Comparison of ENCODE assay signal across 8 cellular contexts in the genomic region with DNA sequence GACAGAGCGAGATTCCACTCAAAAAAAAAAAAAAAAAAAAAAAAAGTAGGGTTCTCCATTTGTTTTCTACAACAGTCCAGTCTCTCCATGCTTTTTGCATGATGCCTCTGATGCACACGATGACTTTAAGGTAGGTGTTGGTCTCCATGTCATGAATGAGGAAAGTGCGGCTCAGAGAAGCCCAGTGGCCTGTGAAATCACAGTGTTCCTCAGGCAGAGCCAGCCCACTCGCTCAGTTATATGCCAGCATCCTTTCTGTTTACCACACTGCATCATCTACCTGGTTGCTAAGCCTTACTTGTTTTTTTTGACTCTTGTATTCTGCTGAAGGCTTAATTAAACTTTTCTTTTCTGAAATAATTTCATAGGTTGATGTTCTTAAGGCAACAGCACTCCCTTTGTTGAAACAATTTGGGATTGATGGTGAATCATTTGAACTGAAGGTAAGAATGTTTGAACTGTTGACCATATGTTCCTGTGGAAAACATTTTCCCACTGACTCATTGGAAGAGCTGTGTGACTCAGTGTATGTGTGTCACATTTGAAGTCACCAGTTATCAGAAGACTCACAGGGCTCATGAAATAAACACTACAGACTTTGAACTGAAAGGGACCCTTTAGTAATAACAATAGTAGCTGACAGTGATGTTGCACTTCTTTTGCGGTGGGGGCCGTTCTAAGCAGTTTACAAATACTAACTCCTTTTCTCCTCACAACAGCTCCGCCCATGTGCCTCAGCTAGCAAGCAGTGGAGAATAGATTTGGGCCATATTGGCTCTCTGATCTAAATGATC. TPM values are rescaled to one million over a fixed set of nuclear protein-coding genes. Genes with fewer than 3 reads are reported as not detected.
DNase-seq lines count a peak whose midpoint lies in the region; ATAC-seq and TF ChIP-seq lines count a peak whose summit lies in the region.

No MANE protein-coding gene starts in this region.

- intact Hi-C loops in HCT116 (cut with micrococcal nuclease) = no loop called here

- DNase-seq in HCT116 (ENCODE audit: low read depth, low spot score) (peak; percentile 94), T1000 (lab: John Stamatoyannopoulos, UW) (peak; percentile 19), fibroblast of lung (ENCODE audit: low read depth in 2 of 2) (peak; percentile 98 to 100)
- peak; percentile 66 for DNase-seq in stimulated activated CD4-positive, alpha-beta T cell treated with anti-CD3 and anti-CD28 coated beads, Interleukin-1b, Interleukin-23, amount 100 ng/mL, for 48 hours
- no peak for DNase-seq in naive thymus-derived CD8-positive, alpha-beta T cell

- TF ChIP-seq RAD21 in HCT116 (IDR thresholded peaks at IDR 0.05; ENCODE audit: low read depth) = no peak; the same call in 1 of the 2 replicates

- H2AFZ ChIP-seq in HCT116 (ENCODE audit: low read depth, low read length, poor library complexity, severe bottlenecking) = no peak overlapping the region
- H2AFZ ChIP-seq in fibroblast of lung (ENCODE audit: low read length) = no peak overlapping the region

- no peaks in the 10 kb centered on the region for H3K9me2 ChIP-seq in HCT116 (ENCODE audit: insufficient read depth)

- H3K4me1 Mint-ChIP-seq in naive thymus-derived CD8-positive, alpha-beta T cell = peaks cover 5 to 17% (median 11%) of the 10 kb centered on the region in 4 donors

- H3K4me1 ChIP-seq in HCT116 (ENCODE audit: control insufficient read depth in 1 of 2, insufficient read depth in 2 of 2, low read length in 2 of 2) (peaks cover 15 to 56% of the 10 kb centered on the region in 2 experiments), fibroblast of lung (ENCODE audit: control insufficient read depth, extremely low read depth, insufficient read depth, low read length) (peaks cover 28% of the 10 kb centered on the region)

- H3K27me3 Mint-ChIP-seq in naive thymus-derived CD8-positive, alpha-beta T cell = no peaks in the 10 kb centered on the region

- H3K4me2 ChIP-seq in HCT116 (ENCODE audit: low read length) (peak overlapping the region; percentile 62), fibroblast of lung (ENCODE audit: extremely low read depth, insufficient read depth, low read length) (peak overlapping the region; percentile 36)

- peak overlapping the region in 1 of 2 experiments; percentile 24; a peak in 1 of 4 replicates for H3K4me3 ChIP-seq in HCT116 (replicated peaks in 1 of 2; ENCODE audit: low read depth in 1 of 2, low read length in 2 of 2)
- H3K4me3 ChIP-seq in fibroblast of lung (replicated peaks in 1 of 4; ENCODE audit: control extremely low read depth in 1 of 4, insufficient read depth in 1 of 4, low read depth in 3 of 4, low read length in 4 of 4) = no peak overlapping the region

- H3K27ac Mint-ChIP-seq in naive thymus-derived CD8-positive, alpha-beta T cell = no peak overlapping the region

- peak overlapping the region; percentile 52 for H3K27ac ChIP-seq in HCT116 (ENCODE audit: low read depth, low read length)
- H3K27ac ChIP-seq in fibroblast of lung (ENCODE audit: insufficient read depth, low read length) = peak overlapping the region; percentile 77

- POLR2A ChIA-PET in HCT116 (lab: Charles Lee) = no interaction called here
- POLR2A ChIA-PET in naive thymus-derived CD8-positive, alpha-beta T cell (lab: Charles Lee) = interaction anchor here (0.6 kb wide), 1 partner anchor 32 kb away, joined by 3 read pairs; no protein-coding TSS in a partner anchor

- no peak for TF ChIP-seq POLR2A in HCT116 (IDR thresholded peaks at IDR 0.05; ENCODE audit: borderline replicate concordance, extremely low read depth, insufficient read depth, insufficient read length)

- H3K9ac ChIP-seq in HCT116 (ENCODE audit: low read length) (peak overlapping the region; percentile 37), fibroblast of lung (ENCODE audit: insufficient read depth, low read length) (no peak overlapping the region)

- H3K36me3 Mint-ChIP-seq in naive thymus-derived CD8-positive, alpha-beta T cell = peaks cover 4 to 60% (median 38%) of the 10 kb centered on the region in 3 donors

- RAD21 ChIA-PET in HCT116 (lab: Charles Lee; ENCODE audit: low non-redundant PET in 1 of 2, low total read pairs in 2 of 2, uncharacterized antibody in 2 of 2, unreplicated experiment in 2 of 2) = no interaction called here

- TF ChIP-seq CTCF in HCT116 (IDR thresholded peaks at IDR 0.05 in 2 of 3, conservative IDR thresholded peaks at IDR 0.05 in 1 of 3; ENCODE audit: borderline replicate concordance in 1 of 3, insufficient read depth in 1 of 3, low read depth in 2 of 3, low read length in 2 of 3) (no peak), fibroblast of lung (conservative IDR thresholded peaks at IDR 0.05 in 1 of 2, IDR thresholded peaks at IDR 0.05 in 1 of 2; ENCODE audit: low read depth in 1 of 2, low read length in 2 of 2) (no peak)

- CTCF ChIA-PET in HCT116 (lab: Charles Lee) = no interaction called here

- H3K79me2 ChIP-seq in HCT116 (ENCODE audit: insufficient read depth, low read length) (peaks cover 82% of the 10 kb centered on the region), fibroblast of lung (ENCODE audit: control insufficient read depth, insufficient read depth, low read length) (no peaks in the 10 kb centered on the region)

- H4K20me1 ChIP-seq in HCT116 (ENCODE audit: insufficient read depth) (peaks cover 3% of the 10 kb centered on the region; the same call in 1 of the 2 replicates), fibroblast of lung (ENCODE audit: control insufficient read depth, extremely low read depth, insufficient read depth, low read length) (no peaks in the 10 kb centered on the region)

- no TSS peak for BruUV-seq in HCT116 (replicated peaks; lab: Mats Ljungman, UMichigan)

- H3K9me3 Mint-ChIP-seq in naive thymus-derived CD8-positive, alpha-beta T cell = no peaks in the 10 kb centered on the region

- no peaks in the 10 kb centered on the region for H3K27me3 ChIP-seq in HCT116 (ENCODE audit: insufficient read depth, low read length)
- H3K27me3 ChIP-seq in fibroblast of lung (ENCODE audit: control insufficient read depth, insufficient read depth, low read length) = no peaks in the 10 kb centered on the region

- no peak overlapping the region for H3K4me3 Mint-ChIP-seq in naive thymus-derived CD8-positive, alpha-beta T cell

- peaks cover 0 to 5% of the 10 kb centered on the region in 2 experiments; a peak in 1 of 4 replicates for H3K36me3 ChIP-seq in HCT116 (ENCODE audit: control insufficient read depth in 1 of 2, insufficient read depth in 2 of 2, low read length in 2 of 2)
- no peaks in the 10 kb centered on the region for H3K36me3 ChIP-seq in fibroblast of lung (ENCODE audit: control insufficient read depth, insufficient read depth, low read length)

- H3K9me3 ChIP-seq in HCT116 (ENCODE audit: control insufficient read depth in 1 of 2, insufficient read depth in 1 of 2, low read depth in 1 of 2, low read length in 2 of 2) (no peaks in the 10 kb centered on the region), fibroblast of lung (ENCODE audit: control insufficient read depth, insufficient read depth, low read depth, low read length) (no peaks in the 10 kb centered on the region)

- ATAC-seq in HCT116 (peak; percentile 89), HG03469 (IDR thresholded peaks at IDR 0.05; ENCODE audit: unreplicated experiment) (no peak), HG03097 (IDR thresholded peaks at IDR 0.05; ENCODE audit: low FRiP score, unreplicated experiment) (no peak), GM18909 (IDR thresholded peaks at IDR 0.05; ENCODE audit: poor library complexity, unreplicated experiment) (no peak)
- ATAC-seq in naive thymus-derived CD8-positive, alpha-beta T cell = no peak

TF ChIP-seq in HCT116, 20 proteins besides CTCF, POLR2A, EP300 and RAD21 (continues in another document):
- TF ChIP-seq CEBPB (IDR thresholded peaks at IDR 0.05; ENCODE audit: low read depth) (peak; percentile 75), ATF3 (IDR thresholded peaks at IDR 0.05) (0 out of 2 replicates have a peak, but pooled peaks have one; percentile 42), SIN3A (IDR thresholded peaks at IDR 0.05; ENCODE audit: low read depth) (peak; percentile 63), REST (IDR thresholded peaks at IDR 0.05; ENCODE audit: low read depth) (no peak), SP1 (IDR thresholded peaks at IDR 0.05; ENCODE audit: low read depth) (peak; percentile 89), JUND (IDR thresholded peaks at IDR 0.05) (peak; percentile 97), EZH2phosphoT487 (IDR thresholded peaks at IDR 0.05; ENCODE audit: borderline replicate concordance) (no peak), EZH2 (IDR thresholded peaks at IDR 0.05) (no peak)

RNA-seq across cellular contexts. Expression of gene RCL1, which starts 40.2 kb away (rescaled TPM):
- 29.9 TPM for total RNA-seq in HCT116 (2021; ENCODE audit: unreplicated experiment)
- 13.5 and 18.4 TPM in 2 replicates for polyA plus RNA-seq in HCT116 (2012)
- 13.6 and 14.5 TPM in 2 replicates for total RNA-seq in fibroblast of lung
- polyA plus RNA-seq in fibroblast of lung = 5.0 and 8.8 TPM in 2 replicates
- polyA plus RNA-seq in fibroblast of lung (2012) = 3.7 and 9.1 TPM in 2 replicates
- 13.3 and 14.2 TPM in 2 replicates for polyA minus RNA-seq in fibroblast of lung (ENCODE audit: low replicate concordance)
- 10 to 100 TPM; 26.1 to 28.3 TPM for total RNA-seq in naive thymus-derived CD8-positive, alpha-beta T cell
- 10 to 100 TPM; 18.7 to 22.2 (median 20.2) TPM for polyA plus RNA-seq in naive thymus-derived CD8-positive, alpha-beta T cell

Comparison
In these comparisons a context has a peak if more than half of its experiments do, and no peak if none do; other contexts are left out.
1. DNase-seq: peak in HCT116 (single experiment), T1000 (single experiment), fibroblast of lung (2 of 2) and stimulated activated CD4-positive, alpha-beta T cell treated with anti-CD3 and anti-CD28 coated beads, Interleukin-1b, Interleukin-23, amount 100 ng/mL, for 48 hours (single experiment); none in naive thymus-derived CD8-positive, alpha-beta T cell (0 of 10).